ENCODE assay signal across 8 cellular contexts in the genomic region with DNA sequence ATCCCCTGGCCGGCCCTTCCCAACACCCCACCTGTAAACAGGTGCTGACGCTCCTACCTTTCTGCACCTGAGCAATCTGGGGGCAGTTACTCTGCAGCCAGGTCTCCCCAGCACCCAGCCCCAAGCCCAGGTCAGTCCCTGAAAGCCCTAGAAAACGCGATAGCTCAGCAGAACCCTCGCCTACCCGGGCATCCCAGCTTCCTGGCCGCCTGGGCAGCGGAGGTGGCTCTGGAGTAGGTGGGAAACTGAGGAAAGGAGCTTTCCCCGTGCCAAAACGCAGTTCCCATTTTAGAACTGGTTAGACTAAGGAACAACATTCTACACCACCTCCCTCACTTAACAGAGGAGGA. TPM values are rescaled to one million over a fixed set of nuclear protein-coding genes. Genes with fewer than 3 reads are reported as not detected.
A peak's percentile ranks its signal among the peaks of the same experiment; 100 is the strongest.
DNase-seq lines count a peak whose midpoint lies in the region; ATAC-seq and TF ChIP-seq lines count a peak whose summit lies in the region.

No MANE protein-coding gene starts in this region.

- H3K36me3 ChIP-seq in aorta (ENCODE audit: control insufficient read depth in 1 of 2, insufficient read depth in 2 of 2, low read length in 1 of 2) (no peaks in the 10 kb centered on the region), adrenal gland (replicated peaks in 1 of 2) (no peaks in the 10 kb centered on the region)

- intact Hi-C loops in aorta (cut with DNase I): no loop called here
- intact Hi-C loops in adrenal gland (cut with DNase I): loop anchor here in 1 of 2 donors (10.0 kb wide), 1 partner anchor 116 kb away; no protein-coding TSS in a partner anchor

- peaks cover 18% of the 10 kb centered on the region for H3K27me3 Mint-ChIP-seq in stimulated activated naive CD8-positive, alpha-beta T cell treated with anti-CD3 and anti-CD28 coated beads, Interleukin-15, Interleukin-2, amounts not matched to agents 100 ng/mL and 50 ng/mL, for 24 hours
- H3K27me3 Mint-ChIP-seq in central memory CD8-positive, alpha-beta T cell: no peaks in the 10 kb centered on the region

- H3K27me3 ChIP-seq in mononuclear cell (ENCODE audit: insufficient read depth, low read length) (peaks cover 7% of the 10 kb centered on the region), aorta (ENCODE audit: control insufficient read depth in 1 of 2, insufficient read depth in 2 of 2, low read length in 1 of 2) (no peaks in the 10 kb centered on the region), adrenal gland (no peaks in the 10 kb centered on the region)

- peaks cover 31% of the 10 kb centered on the region for H3K4me1 Mint-ChIP-seq in stimulated activated naive CD8-positive, alpha-beta T cell treated with anti-CD3 and anti-CD28 coated beads, Interleukin-15, Interleukin-2, amounts not matched to agents 100 ng/mL and 50 ng/mL, for 24 hours (ENCODE audit: low read depth)
- H3K4me1 Mint-ChIP-seq in central memory CD8-positive, alpha-beta T cell: peaks cover 55% of the 10 kb centered on the region

- 3 to 6% methylated on average over 10 of the region's 10 CpGs for WGBS in aorta, 2 donors
- WGBS in adrenal gland, 4 donors: 2 to 6% (median 3%) methylated on average over 5 to 10 of the region's 10 CpGs

- peak overlapping the region; percentile 84 for H3K4me3 Mint-ChIP-seq in stimulated activated naive CD8-positive, alpha-beta T cell treated with anti-CD3 and anti-CD28 coated beads, Interleukin-15, Interleukin-2, amounts not matched to agents 100 ng/mL and 50 ng/mL, for 24 hours
- peak overlapping the region; percentile 90 for H3K4me3 Mint-ChIP-seq in central memory CD8-positive, alpha-beta T cell

- H3K9me3 ChIP-seq in mononuclear cell (ENCODE audit: low read depth, low read length) (no peaks in the 10 kb centered on the region), aorta (ENCODE audit: control insufficient read depth, low read length) (no peaks in the 10 kb centered on the region), adrenal gland (replicated peaks in 1 of 3) (no peaks in the 10 kb centered on the region)

- TF ChIP-seq POLR2A in adrenal gland (IDR thresholded peaks at IDR 0.05): no peak

- H3K4me1 ChIP-seq in mononuclear cell (ENCODE audit: insufficient read depth, low read length): peaks cover 22% of the 10 kb centered on the region
- H3K4me1 ChIP-seq in aorta (ENCODE audit: control insufficient read depth in 1 of 2, insufficient read depth in 2 of 2, low read length in 2 of 2): no peaks in the 10 kb centered on the region
- H3K4me1 ChIP-seq in adrenal gland (replicated peaks in 1 of 2): peaks cover 10 to 11% of the 10 kb centered on the region in 2 donors

- DNase-seq in stimulated activated naive CD8-positive, alpha-beta T cell treated with anti-CD3 and anti-CD28 coated beads, Interleukin-15, Interleukin-2, amounts not matched to agents 100 U/mL and 50 U/mL, for 24 hours: no peak
- peak in 1 of 2 donors; percentile 18 for DNase-seq in central memory CD8-positive, alpha-beta T cell (ENCODE audit: low spot score in 2 of 2)
- DNase-seq in aorta (no peak), adrenal gland (no peak)

- TF ChIP-seq CTCF in adrenal gland (IDR thresholded peaks at IDR 0.05): no peak

- H3K36me3 Mint-ChIP-seq in stimulated activated naive CD8-positive, alpha-beta T cell treated with anti-CD3 and anti-CD28 coated beads, Interleukin-15, Interleukin-2, amounts not matched to agents 100 ng/mL and 50 ng/mL, for 24 hours (ENCODE audit: low read depth): no peaks in the 10 kb centered on the region
- peaks cover 8% of the 10 kb centered on the region for H3K36me3 Mint-ChIP-seq in central memory CD8-positive, alpha-beta T cell (ENCODE audit: insufficient read depth)

- H3K4me3 ChIP-seq in mononuclear cell (ENCODE audit: low read length) (peak overlapping the region; percentile 47), aorta (ENCODE audit: low read length in 2 of 2) (peak overlapping the region; percentile 14 to 28), adrenal gland (peak overlapping the region in 2 of 4 donors; percentile 35 to 72)

- no peaks in the 10 kb centered on the region for H3K9me3 Mint-ChIP-seq in stimulated activated naive CD8-positive, alpha-beta T cell treated with anti-CD3 and anti-CD28 coated beads, Interleukin-15, Interleukin-2, amounts not matched to agents 100 ng/mL and 50 ng/mL, for 24 hours
- no peaks in the 10 kb centered on the region for H3K9me3 Mint-ChIP-seq in central memory CD8-positive, alpha-beta T cell

- peak overlapping the region; percentile 38 for H3K27ac Mint-ChIP-seq in stimulated activated naive CD8-positive, alpha-beta T cell treated with anti-CD3 and anti-CD28 coated beads, Interleukin-15, Interleukin-2, amounts not matched to agents 100 ng/mL and 50 ng/mL, for 24 hours
- peak overlapping the region; percentile 95 for H3K27ac Mint-ChIP-seq in central memory CD8-positive, alpha-beta T cell (ENCODE audit: low read depth)

- H3K27ac ChIP-seq in aorta (ENCODE audit: low read depth in 1 of 2, low read length in 2 of 2) (no peak overlapping the region), adrenal gland (peak overlapping the region in 1 of 5 donors; percentile 57)

- ATAC-seq in stimulated activated naive CD8-positive, alpha-beta T cell treated with anti-CD3 and anti-CD28 coated beads, Interleukin-15, Interleukin-2, amounts not matched to agents 100 U/mL and 50 U/mL, for 24 hours: no peak
- peak; percentile 4 for ATAC-seq in central memory CD8-positive, alpha-beta T cell (replicated peaks; ENCODE audit: extremely low read depth, poor library complexity, severe bottlenecking)
- ATAC-seq in aorta (ENCODE audit: low FRiP score) (peak; percentile 2), GM19397 (IDR thresholded peaks at IDR 0.05; ENCODE audit: unreplicated experiment) (no peak), GM21786 (IDR thresholded peaks at IDR 0.05; ENCODE audit: unreplicated experiment) (no peak)

RNA-seq across cellular contexts. Expression of gene SYTL2, which starts 0.4 kb away (rescaled TPM):
- total RNA-seq in mononuclear cell: 26.6 TPM
- total RNA-seq in aorta: 10 to 100 TPM; 42.9 to 54.0 TPM
- polyA plus RNA-seq in aorta: 10 to 100 TPM; 29.2 to 57.4 TPM
- total RNA-seq in adrenal gland: 10 to 100 TPM in 7 of 8 donors, 1 to 10 TPM in 1; 9.2 to 64.9 (median 19.4) TPM
- 10 to 100 TPM in 2 of 3 donors, 1 to 10 TPM in 1; 8.2 to 21.8 (median 12.1) TPM for polyA plus RNA-seq in adrenal gland

RNA-seq across cellular contexts. Expression of gene CCDC83, which starts 44.7 kb away (rescaled TPM):
- under 0.01 TPM for total RNA-seq in mononuclear cell
- not detected for total RNA-seq in aorta
- polyA plus RNA-seq in aorta: not detected
- total RNA-seq in adrenal gland: not detected
- not detected for polyA plus RNA-seq in adrenal gland

Comparison
In these comparisons a context has a peak if more than half of its experiments do, and no peak if none do; other contexts are left out.
1. ATAC-seq: peak in central memory CD8-positive, alpha-beta T cell (single experiment) and aorta (single experiment); none in stimulated activated naive CD8-positive, alpha-beta T cell treated with anti-CD3 and anti-CD28 coated beads, Interleukin-15, Interleukin-2, amounts not matched to agents 100 U/mL and 50 U/mL, for 24 hours (single experiment), GM19397 (single experiment) and GM21786 (single experiment).